Comparison of ENCODE assay signal across 24 cellular contexts in the genomic region with DNA sequence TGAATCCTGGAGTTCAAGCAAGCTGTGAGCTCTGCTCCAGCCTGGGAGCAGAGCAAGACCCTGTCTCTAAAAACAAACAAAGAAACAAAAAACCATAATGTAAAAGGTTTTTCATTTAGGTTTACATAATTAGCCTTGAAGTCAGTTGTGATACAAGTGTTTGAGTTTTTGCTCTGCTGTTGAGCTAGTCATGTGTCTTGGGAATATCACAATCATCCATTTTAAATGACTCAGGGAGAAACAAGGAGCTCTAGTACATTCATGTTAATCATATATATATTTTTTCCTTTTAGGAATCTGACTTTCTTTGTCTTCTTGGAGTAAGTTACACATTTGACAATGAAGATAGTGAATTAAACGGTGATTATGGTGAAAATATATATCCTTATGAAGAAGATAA. TPM values are rescaled to one million over a fixed set of nuclear protein-coding genes. Genes with fewer than 3 reads are reported as not detected.
DNase-seq lines count a peak whose midpoint lies in the region; ATAC-seq and TF ChIP-seq lines count a peak whose summit lies in the region.
"Had no signal": no experiment of that assay in that cellular context is flagged by ENCODE, and none has a peak within 500 bp of the region (broad histone marks: within the 10 kb centered on the region; RNA-seq: fewer than 3 reads in every experiment).

No MANE protein-coding gene starts in this region.

- no peak for TF ChIP-seq POLR2A in breast epithelium (IDR thresholded peaks at IDR 0.05)

- H3K4me1 Mint-ChIP-seq in MCF 10A (ENCODE audit: insufficient read depth, unreplicated experiment) = peaks cover 12% of the 10 kb centered on the region
- H3K4me1 Mint-ChIP-seq: CD8-positive, alpha-beta memory T cell had no signal

- POLR2A ChIA-PET in MCF 10A (lab: Yijun Ruan, JAX) = interaction anchor here (1.8 to 3.5 kb wide), 3 partner anchors 9 to 76 kb away, joined by 8 to 19 read pairs (median 11); a partner anchor contains a TSS

- no peaks in the 10 kb centered on the region for H3K9me3 Mint-ChIP-seq in MCF 10A (ENCODE audit: unreplicated experiment)
- H3K9me3 Mint-ChIP-seq: CD8-positive, alpha-beta memory T cell had no signal

- no peaks in the 10 kb centered on the region for H3K36me3 ChIP-seq in breast epithelium
- H3K36me3 ChIP-seq: HAP-1, SJCRH30 had no signal

- TF ChIP-seq CTCF in MCF 10A (IDR thresholded peaks at IDR 0.05; ENCODE audit: unreplicated experiment) (no peak), breast epithelium (IDR thresholded peaks at IDR 0.05) (no peak)

- no peak overlapping the region for H3K4me3 Mint-ChIP-seq in MCF 10A (ENCODE audit: unreplicated experiment)
- H3K4me3 Mint-ChIP-seq: CD8-positive, alpha-beta memory T cell had no signal

- CTCF ChIA-PET in MCF 10A (lab: Yijun Ruan, JAX) = interaction anchor here (0.6 to 0.9 kb wide), 2 partner anchors 22 to 68 kb away, joined by 3 read pairs; no protein-coding TSS in a partner anchor

- H3K4me1 ChIP-seq in breast epithelium = no peaks in the 10 kb centered on the region
- H3K4me1 ChIP-seq: HAP-1, Peyer's patch, SJCRH30 had no signal

- H3K9me3 ChIP-seq in breast epithelium = no peaks in the 10 kb centered on the region
- H3K9me3 ChIP-seq: HAP-1, Peyer's patch, SJCRH30 had no signal

- no peaks in the 10 kb centered on the region for H3K36me3 Mint-ChIP-seq in MCF 10A (ENCODE audit: insufficient read depth, unreplicated experiment)
- H3K36me3 Mint-ChIP-seq: CD8-positive, alpha-beta memory T cell had no signal

- H3K4me3 ChIP-seq in breast epithelium = no peak overlapping the region
- H3K4me3 ChIP-seq: HAP-1, Peyer's patch, SJCRH30 had no signal

- H3K27ac Mint-ChIP-seq in MCF 10A (ENCODE audit: low read depth, unreplicated experiment) = peak overlapping the region; percentile 13
- H3K27ac Mint-ChIP-seq: CD8-positive, alpha-beta memory T cell had no signal

- no peak for ATAC-seq in GM18502 (IDR thresholded peaks at IDR 0.05; ENCODE audit: poor library complexity, unreplicated experiment)

- no peaks in the 10 kb centered on the region for H3K27me3 Mint-ChIP-seq in MCF 10A (ENCODE audit: insufficient read depth, unreplicated experiment)

- no peaks in the 10 kb centered on the region for H3K27me3 ChIP-seq in breast epithelium
- H3K27me3 ChIP-seq: Peyer's patch, SJCRH30 had no signal

- DNase-seq in MCF 10A (ENCODE audit: unreplicated experiment) (no peak), breast epithelium (ENCODE audit: low spot score in 2 of 2) (no peak), amniotic epithelial cell (ENCODE audit: low read depth) (peak; percentile 44), iris pigment epithelial cell (ENCODE audit: low read depth) (peak; percentile 14), glomerular visceral epithelial cell (ENCODE audit: extremely low spot score) (no peak), NCI-H526 treated with DMSO at 0.1 percent for 48 hours (lab: John Stamatoyannopoulos, UW) (no peak)
- no peak for DNase-seq in activated naive CD4-positive, alpha-beta T cell (lab: John Stamatoyannopoulos, UW)
- DNase-seq: 8988T; AML-193; C1 segment of cervical spinal cord; CD8-positive, alpha-beta memory T cell; DMS53; GF-D8; NCI-H1694; NCI-H2081; NCI-H2171; NCI-H345; NCI-H524; NCI-H82; Peyer's patch; SJCRH30 had no signal

- no peak overlapping the region for H3K27ac ChIP-seq in breast epithelium
- H3K27ac ChIP-seq: KMS-11, Peyer's patch, SJCRH30 had no signal

- intact Hi-C loops in MCF 10A (cut with micrococcal nuclease) = no loop called here
- intact Hi-C loops in breast epithelium (cut with DNase I; ENCODE audit: low total_unique reads) = no loop called here

- no TSS peak for BruUV-seq in MCF 10A (replicated peaks; lab: Mats Ljungman, UMichigan)

RNA-seq across cellular contexts. Expression of a gene that starts 12.9 kb away (rescaled TPM):
- total RNA-seq in MCF 10A (2022) = 63.2 and 72.9 TPM in 2 replicates
- 10 to 100 TPM; 19.5 to 37.0 (median 23.3) TPM for total RNA-seq in breast epithelium

Comparison
In these comparisons a context has a peak if more than half of its experiments do, and no peak if none do; other contexts are left out.
1. DNase-seq: peak in amniotic epithelial cell (single experiment) and iris pigment epithelial cell (single experiment); none in MCF 10A (single experiment), breast epithelium (0 of 2), glomerular visceral epithelial cell (single experiment), NCI-H526 treated with DMSO at 0.1 percent for 48 hours (single experiment) and activated naive CD4-positive, alpha-beta T cell (0 of 4).